25 cellular contexts compared by ENCODE assay signal in the genomic region with DNA sequence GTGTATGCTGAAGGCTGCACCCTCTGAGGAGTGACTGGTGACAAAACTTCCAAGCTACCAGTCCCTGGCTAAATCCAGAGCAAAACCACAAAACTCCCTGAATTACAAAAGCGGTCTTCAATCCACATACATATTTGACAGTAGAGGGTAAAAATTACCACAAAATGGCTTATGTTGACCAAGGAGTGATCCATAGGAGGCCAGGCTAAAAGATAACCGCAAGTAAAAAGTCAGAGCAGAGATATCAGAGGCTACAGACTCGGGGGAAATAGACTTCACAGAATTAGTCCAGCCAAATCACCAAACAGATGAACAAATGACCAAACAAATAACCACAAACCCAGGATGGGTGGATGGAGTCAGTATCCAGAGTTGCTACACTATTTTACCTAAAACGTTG. TPM values are rescaled to one million over a fixed set of nuclear protein-coding genes. Genes with fewer than 3 reads are reported as not detected.
"Had no signal": no experiment of that assay in that cellular context is flagged by ENCODE, and none has a peak within 500 bp of the region (broad histone marks: within the 10 kb centered on the region; RNA-seq: fewer than 3 reads in every experiment).

No MANE protein-coding gene starts in this region.

- ATAC-seq: Panc1, PC-3 had no signal

- H3K9me3 ChIP-seq: SK-N-SH had no signal

- FAIRE-seq: HTR-8/SVneo had no signal

- H3K9ac ChIP-seq: SK-N-SH had no signal

- H3K27ac ChIP-seq: HL-60, RWPE1 had no signal

- H3K4me2 ChIP-seq: SK-N-SH had no signal

- DNase-seq: Kasumi-1, KG1, NCI-H1092, NCI-H1105 treated with DMSO at 0.1 percent for 48 hours, NCI-H1417 treated with DMSO at 0.1 percent for 48 hours, NCI-H146, NCI-H1694 treated with DMSO at 0.1 percent for 48 hours, NCI-H1930, NCI-H2081, NCI-H226, NCI-H446, NCI-H510A, NCI-H524 treated with DMSO at 0.1 percent for 48 hours, NCI-H69, NCI-H774, PC-3, SHP77, SK-N-SH, SW 1271 had no signal

RNA-seq across cellular contexts. Expression of a gene that starts 19.4 kb away (rescaled TPM):
- total RNA-seq: MCF 10A, PC-3, SK-MEL-5 had no signal
- polyA plus RNA-seq: SK-N-SH had no signal
